ENCODE assay signal across 2 cellular contexts in the genomic region with DNA sequence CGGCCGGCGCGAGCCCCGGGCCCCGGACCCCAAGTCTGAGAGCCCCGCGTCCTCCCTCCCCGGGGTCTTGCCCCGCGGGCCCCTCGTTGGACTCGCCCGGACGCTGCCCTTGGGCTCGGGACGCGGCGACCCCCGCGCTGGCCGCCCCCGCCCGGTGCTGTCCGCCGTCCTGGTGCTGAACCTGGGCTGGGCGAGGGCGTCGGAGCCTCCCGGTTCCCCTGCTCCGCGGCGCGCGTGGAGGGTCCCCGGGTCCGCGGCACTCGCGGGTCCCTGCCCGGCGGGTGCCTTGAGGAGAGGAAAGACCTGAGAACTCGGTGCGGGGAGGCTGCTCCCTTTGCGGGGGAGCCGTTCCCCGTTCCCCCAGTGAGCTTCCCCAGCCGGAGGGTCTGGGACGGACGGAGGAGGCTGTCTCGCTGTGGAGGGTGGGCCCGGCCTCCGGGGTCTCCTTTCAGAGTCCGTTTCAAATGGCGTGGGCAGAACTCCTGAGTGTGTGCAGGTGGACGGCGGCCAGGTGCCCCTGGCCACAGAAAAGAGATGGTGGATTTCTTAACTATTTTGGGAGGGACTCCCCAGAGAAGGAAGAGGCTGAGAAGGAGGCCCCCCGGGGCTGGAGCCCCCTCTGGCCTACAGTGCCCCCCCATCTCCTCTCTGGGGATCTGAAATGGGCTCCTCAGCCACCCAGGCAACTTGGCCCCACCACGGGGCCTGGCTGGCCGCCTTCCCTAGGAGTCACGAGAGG.
TF ChIP-seq lines count a peak whose summit lies in the region.

No MANE protein-coding gene starts in this region.

TF ChIP-seq in PFSK-1, 5 proteins besides CTCF, POLR2A, EP300 and RAD21:
- TF ChIP-seq SIN3A (IDR thresholded peaks at IDR 0.05; ENCODE audit: borderline replicate concordance, insufficient read depth, low read length) (no peak), FOXP2 (optimal IDR thresholded peaks at IDR 0.05; ENCODE audit: borderline replicate concordance, extremely low read depth, extremely low read length, insufficient read depth) (no peak)
- TF ChIP-seq, protein P1, sequence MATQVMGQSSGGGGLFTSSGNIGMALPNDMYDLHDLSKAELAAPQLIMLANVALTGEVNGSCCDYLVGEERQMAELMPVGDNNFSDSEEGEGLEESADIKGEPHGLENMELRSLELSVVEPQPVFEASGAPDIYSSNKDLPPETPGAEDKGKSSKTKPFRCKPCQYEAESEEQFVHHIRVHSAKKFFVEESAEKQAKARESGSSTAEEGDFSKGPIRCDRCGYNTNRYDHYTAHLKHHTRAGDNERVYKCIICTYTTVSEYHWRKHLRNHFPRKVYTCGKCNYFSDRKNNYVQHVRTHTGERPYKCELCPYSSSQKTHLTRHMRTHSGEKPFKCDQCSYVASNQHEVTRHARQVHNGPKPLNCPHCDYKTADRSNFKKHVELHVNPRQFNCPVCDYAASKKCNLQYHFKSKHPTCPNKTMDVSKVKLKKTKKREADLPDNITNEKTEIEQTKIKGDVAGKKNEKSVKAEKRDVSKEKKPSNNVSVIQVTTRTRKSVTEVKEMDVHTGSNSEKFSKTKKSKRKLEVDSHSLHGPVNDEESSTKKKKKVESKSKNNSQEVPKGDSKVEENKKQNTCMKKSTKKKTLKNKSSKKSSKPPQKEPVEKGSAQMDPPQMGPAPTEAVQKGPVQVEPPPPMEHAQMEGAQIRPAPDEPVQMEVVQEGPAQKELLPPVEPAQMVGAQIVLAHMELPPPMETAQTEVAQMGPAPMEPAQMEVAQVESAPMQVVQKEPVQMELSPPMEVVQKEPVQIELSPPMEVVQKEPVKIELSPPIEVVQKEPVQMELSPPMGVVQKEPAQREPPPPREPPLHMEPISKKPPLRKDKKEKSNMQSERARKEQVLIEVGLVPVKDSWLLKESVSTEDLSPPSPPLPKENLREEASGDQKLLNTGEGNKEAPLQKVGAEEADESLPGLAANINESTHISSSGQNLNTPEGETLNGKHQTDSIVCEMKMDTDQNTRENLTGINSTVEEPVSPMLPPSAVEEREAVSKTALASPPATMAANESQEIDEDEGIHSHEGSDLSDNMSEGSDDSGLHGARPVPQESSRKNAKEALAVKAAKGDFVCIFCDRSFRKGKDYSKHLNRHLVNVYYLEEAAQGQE (IDR thresholded peaks at IDR 0.05; ENCODE audit: insufficient read depth in 1 of 2, low read depth in 2 of 2, low read length in 2 of 2), result peak; percentile 83 to 92

TF ChIP-seq in endothelial cell of umbilical vein, 7 proteins besides CTCF, POLR2A, EP300 and RAD21:
- peak; percentile 83 for TF ChIP-seq EZH2 (IDR thresholded peaks at IDR 0.05; ENCODE audit: borderline replicate concordance, low read depth, low read length, severe bottlenecking)
- no peak for TF ChIP-seq JUN (IDR thresholded peaks at IDR 0.05; ENCODE audit: borderline replicate concordance, insufficient read depth, insufficient read length, low read depth)
